28 cellular contexts compared by ENCODE assay signal in the genomic region with DNA sequence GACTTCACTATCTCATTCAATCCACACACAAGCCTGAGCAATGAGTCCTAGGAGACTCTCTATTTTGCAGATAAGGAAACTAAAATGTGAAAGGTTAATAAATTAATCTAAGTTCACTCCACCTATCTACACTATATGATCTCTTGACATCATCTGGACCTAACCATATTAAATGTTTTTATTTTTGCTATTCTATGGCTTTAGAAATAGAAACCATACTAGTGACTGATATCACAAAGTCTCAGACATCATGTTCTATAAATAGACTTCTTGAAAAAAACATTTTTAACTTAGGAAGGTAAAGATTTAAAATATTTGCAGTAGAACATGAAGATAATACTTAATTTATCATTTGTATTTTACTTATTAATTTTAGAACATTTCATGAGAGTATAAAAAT. TPM values are rescaled to one million over a fixed set of nuclear protein-coding genes. Genes with fewer than 3 reads are reported as not detected.
"Had no signal": no experiment of that assay in that cellular context is flagged by ENCODE, and none has a peak within 500 bp of the region (broad histone marks: within the 10 kb centered on the region; RNA-seq: fewer than 3 reads in every experiment).

No MANE protein-coding gene starts in this region.

- H3K9me3 ChIP-seq: esophagus muscularis mucosa, heart right ventricle, lower lobe of right lung, psoas muscle, spleen, thoracic aorta, tibial nerve, upper lobe of right lung, uterus had no signal

- H3K4me3 ChIP-seq: coronary artery, esophagus muscularis mucosa, heart right ventricle, lower lobe of right lung, psoas muscle, skin epidermis, spleen, thoracic aorta, tibial nerve, upper lobe of right lung, uterus had no signal

- DNase-seq: dermis blood vessel endothelial cell; effector memory CD4-positive, alpha-beta T cell; foreskin keratinocyte; glutamatergic neuron; heart right ventricle; hippocampal formation; islet precursor cell; kidney glomerular epithelial cell; left colon; left ventricle myocardium superior; lower lobe of right lung; natural killer cell; nucleus accumbens; posterior cingulate gyrus; psoas muscle; right cardiac atrium; spleen; stimulated activated CD4-positive, alpha-beta T cell treated with anti-CD3 and anti-CD28 coated beads, Interleukin-4, amount 100 ng/mL, for 4 hours; upper lobe of right lung; uterus had no signal

- H3K27me3 ChIP-seq: tibial nerve, upper lobe of right lung had no signal

- FAIRE-seq: endothelial cell of umbilical vein had no signal

- H3K27ac ChIP-seq: coronary artery, esophagus muscularis mucosa, foreskin keratinocyte, heart right ventricle, lower lobe of right lung, psoas muscle, skin epidermis, spleen, thoracic aorta, tibial nerve, uterus had no signal

- H3K36me3 Mint-ChIP-seq: natural killer cell; stimulated activated memory B cell treated with anti-CD40 and anti-IgM and Interleukin-4, amounts not matched to agents 10 μg/mL and 1 μg/mL and 100 μg/mL, for 72 hours had no signal

- H3K9me3 Mint-ChIP-seq: natural killer cell; stimulated activated memory B cell treated with anti-CD40 and anti-IgM and Interleukin-4, amounts not matched to agents 10 μg/mL and 1 μg/mL and 100 μg/mL, for 72 hours; stimulated activated naive CD8-positive, alpha-beta T cell treated with anti-CD3 and anti-CD28 coated beads, Interleukin-15, Interleukin-2, amounts not matched to agents 100 ng/mL and 50 ng/mL, for 24 hours had no signal

- H3K27ac Mint-ChIP-seq: natural killer cell; stimulated activated memory B cell treated with anti-CD40 and anti-IgM and Interleukin-4, amounts not matched to agents 10 μg/mL and 1 μg/mL and 100 μg/mL, for 72 hours; stimulated activated naive CD8-positive, alpha-beta T cell treated with anti-CD3 and anti-CD28 coated beads, Interleukin-15, Interleukin-2, amounts not matched to agents 100 ng/mL and 50 ng/mL, for 24 hours had no signal

- H3K4me1 ChIP-seq: esophagus muscularis mucosa, foreskin keratinocyte, heart right ventricle, lower lobe of right lung, psoas muscle, tibial nerve, upper lobe of right lung, uterus had no signal

- H3K36me3 ChIP-seq: esophagus muscularis mucosa, heart right ventricle, lower lobe of right lung, spleen, thoracic aorta, tibial nerve, upper lobe of right lung, uterus had no signal

- H3K4me1 Mint-ChIP-seq: natural killer cell had no signal

- H3K4me3 Mint-ChIP-seq: natural killer cell; stimulated activated memory B cell treated with anti-CD40 and anti-IgM and Interleukin-4, amounts not matched to agents 10 μg/mL and 1 μg/mL and 100 μg/mL, for 72 hours; stimulated activated naive CD8-positive, alpha-beta T cell treated with anti-CD3 and anti-CD28 coated beads, Interleukin-15, Interleukin-2, amounts not matched to agents 100 ng/mL and 50 ng/mL, for 24 hours had no signal

- ATAC-seq: foreskin keratinocyte; heart right ventricle; left colon; left ventricle myocardium superior; lower lobe of right lung; psoas muscle; right cardiac atrium; stimulated activated memory B cell treated with anti-CD40 and anti-IgM and Interleukin-4, amounts not matched to agents 10 μg/mL and 1 μg/mL and 100 μg/mL, for 72 hours; upper lobe of right lung had no signal

RNA-seq across cellular contexts. Expression of a gene that starts 9.4 kb away (rescaled TPM):
- total RNA-seq: left ventricle myocardium superior had no signal
